16 cellular contexts compared by ENCODE assay signal in the genomic region with DNA sequence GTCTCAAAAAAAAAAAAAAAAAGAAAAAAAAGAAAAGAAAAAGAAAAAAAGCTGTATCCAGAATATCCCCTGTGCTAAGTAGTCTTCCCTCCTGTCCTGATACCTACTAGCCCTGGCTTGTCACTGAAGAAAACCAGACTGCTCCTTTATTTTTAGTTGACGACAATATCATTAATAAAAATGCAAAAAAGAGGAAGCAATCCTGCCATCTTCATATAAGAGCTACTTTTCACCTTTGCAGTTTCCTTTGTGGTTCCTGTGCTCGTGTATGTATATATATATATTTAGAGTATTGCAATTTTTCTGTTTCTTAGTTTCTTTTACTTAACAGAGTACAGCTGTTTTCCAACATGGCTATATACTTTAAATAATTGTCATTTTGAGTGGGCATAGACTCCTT. TPM values are rescaled to one million over a fixed set of nuclear protein-coding genes. Genes with fewer than 3 reads are reported as not detected.
DNase-seq lines count a peak whose midpoint lies in the region; ATAC-seq lines count a peak whose summit lies in the region.
"Had no signal": no experiment of that assay in that cellular context is flagged by ENCODE, and none has a peak within 500 bp of the region (broad histone marks: within the 10 kb centered on the region; RNA-seq: fewer than 3 reads in every experiment).

No MANE protein-coding gene starts in this region.

- intact Hi-C loops in left cardiac atrium (cut with DNase I) = no loop called here

- ATAC-seq in GM18909 (IDR thresholded peaks at IDR 0.05; ENCODE audit: poor library complexity, unreplicated experiment) (peak; percentile 43), HG02588 (IDR thresholded peaks at IDR 0.05; ENCODE audit: unreplicated experiment) (peak; percentile 40), HG03565 (IDR thresholded peaks at IDR 0.05; ENCODE audit: unreplicated experiment) (peak; percentile 20), left cardiac atrium (no peak)

- no peak overlapping the region for H3K27ac ChIP-seq in substantia nigra (ENCODE audit: low read depth, low read length, poor library complexity, severe bottlenecking)
- H3K27ac ChIP-seq: transverse colon had no signal

- DNase-seq in AML-193 (lab: John Stamatoyannopoulos, UW) (peak; percentile 28 to 29), left cardiac atrium (no peak), substantia nigra (lab: John Stamatoyannopoulos, UW) (no peak), NCI-H2227 treated with DMSO at 0.1 percent for 48 hours (lab: John Stamatoyannopoulos, UW) (no peak)
- DNase-seq in activated CD8-positive, alpha-beta memory T cell treated with anti-CD3 and anti-CD28 coated beads for 24 hours = no peak
- DNase-seq: activated naive CD4-positive, alpha-beta T cell treated with anti-CD3 and anti-CD28 coated beads, Interleukin-2, amount 50 U/mL, for 16 hours; COR-L47; effector memory CD4-positive, alpha-beta T cell; mesendoderm; NCI-H1105; NCI-H524; transverse colon had no signal

RNA-seq across cellular contexts. Expression of a gene that starts 13.6 kb away (rescaled TPM):
- total RNA-seq in left cardiac atrium = under 1 TPM in 1 of 2 donors, not detected in 1; 0.10 TPM
- total RNA-seq: A172, transverse colon had no signal

RNA-seq across cellular contexts. Expression of a gene that starts 37.0 kb away (rescaled TPM):
- total RNA-seq in left cardiac atrium = 10 to 100 TPM; 12.0 to 13.0 TPM

Comparison
In these comparisons a context has a peak if more than half of its experiments do, and no peak if none do; other contexts are left out.
1. DNase-seq: peak in AML-193 (2 of 2); none in left cardiac atrium (single experiment), substantia nigra (0 of 49), activated CD8-positive, alpha-beta memory T cell treated with anti-CD3 and anti-CD28 coated beads for 24 hours (single experiment) and NCI-H2227 treated with DMSO at 0.1 percent for 48 hours (single experiment).
2. ATAC-seq: peak in GM18909 (single experiment), HG02588 (single experiment) and HG03565 (single experiment); none in left cardiac atrium (0 of 2).